In the genomic region with DNA sequence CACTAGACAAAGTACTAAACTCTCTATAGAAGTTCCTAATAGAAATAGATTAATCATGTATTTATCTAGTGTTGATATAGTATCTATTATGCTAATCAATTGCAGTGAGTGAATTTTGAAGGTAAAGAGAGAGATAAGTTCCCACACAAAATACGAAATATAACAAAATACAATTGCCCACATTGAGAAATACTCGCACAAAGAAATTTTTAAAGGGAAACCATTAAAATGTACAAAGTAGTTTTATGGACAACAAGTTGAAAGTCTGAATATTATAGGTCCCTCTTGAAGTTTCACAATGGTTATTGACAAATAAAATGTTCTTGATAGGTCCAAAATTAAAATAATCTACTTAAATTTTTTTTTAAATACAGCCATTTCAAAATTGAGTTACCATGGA, we compare ENCODE assay signal across 35 cellular contexts.
DNase-seq lines count a peak whose midpoint lies in the region; ATAC-seq, FAIRE-seq and TF ChIP-seq lines count a peak whose summit lies in the region.
"Had no signal": no experiment of that assay in that cellular context is flagged by ENCODE, and none has a peak within 500 bp of the region (broad histone marks: within the 10 kb centered on the region; RNA-seq: fewer than 3 reads in every experiment).

No MANE protein-coding gene starts in this region.

- TF ChIP-seq POLR2A in HepG2 (IDR thresholded peaks at IDR 0.05; ENCODE audit: insufficient read depth in 1 of 2, low read depth in 2 of 2, low read length in 2 of 2) = no peak
- no peak for TF ChIP-seq POLR2A in right lobe of liver (IDR thresholded peaks at IDR 0.05)
- no peak for TF ChIP-seq POLR2A in IMR-90 (IDR thresholded peaks at IDR 0.05; ENCODE audit: low read depth, low read length)
- TF ChIP-seq POLR2A in H1 (IDR thresholded peaks at IDR 0.05; ENCODE audit: control extremely low read depth in 1 of 2, low read depth in 2 of 2, low read length in 2 of 2) = no peak

- H4K5ac ChIP-seq in IMR-90 (ENCODE audit: low read depth, low read length) = no peak overlapping the region
- H4K5ac ChIP-seq in H1 (ENCODE audit: insufficient read length, low read depth, low read length) = no peak overlapping the region

- H3K9ac ChIP-seq in HepG2 (ENCODE audit: insufficient read depth, low read depth, low read length) = no peak overlapping the region
- no peak overlapping the region for H3K9ac ChIP-seq in IMR-90 (ENCODE audit: low read depth, low read length)
- no peak overlapping the region for H3K9ac ChIP-seq in PC-3 (ENCODE audit: low read length)
- no peak overlapping the region for H3K9ac ChIP-seq in H1 (replicated peaks in 1 of 4; ENCODE audit: extremely low read depth in 1 of 4, low read depth in 3 of 4, low read length in 3 of 4)
- H3K9ac ChIP-seq: BLaER1; BLaER1 treated with 17β-estradiol and CSF1 and Interleukin-3, amounts not matched to agents 10 nM and 100 nM had no signal

- H3K23ac ChIP-seq in IMR-90 (ENCODE audit: low read depth, low read length) (no peak overlapping the region), H1 (ENCODE audit: insufficient read length) (no peak overlapping the region)

- dilution Hi-C loops in IMR-90 (cut with HindIII; ENCODE audit: low sequenced_read_pairs, unreplicated experiment) = no loop called here

- H3K79me2 ChIP-seq in HepG2 (ENCODE audit: insufficient read depth, low read length) (no peaks in the 10 kb centered on the region), PC-3 (ENCODE audit: low read length) (no peaks in the 10 kb centered on the region), H1 (ENCODE audit: control insufficient read depth in 1 of 2, insufficient read depth in 2 of 2, low read length in 2 of 2) (no peaks in the 10 kb centered on the region)

- no peak overlapping the region for H2BK5ac ChIP-seq in IMR-90 (ENCODE audit: low read depth, low read length, poor library complexity, severe bottlenecking)
- H2BK5ac ChIP-seq in H1 (ENCODE audit: low read depth, low read length) = no peak overlapping the region

- H3K4ac ChIP-seq in IMR-90 (ENCODE audit: low read depth, low read length) (no peak overlapping the region), H1 (replicated peaks; ENCODE audit: insufficient read length, low read depth, low read length) (no peak overlapping the region)

- H2AK5ac ChIP-seq in IMR-90 (ENCODE audit: low read depth, low read length) (no peak overlapping the region), H1 (ENCODE audit: low read depth, low read length) (no peak overlapping the region)

- 40% methylated on average over 2 of the region's 2 CpGs for WGBS in HepG2 (ENCODE audit: low lambda C conversion rate)
- 46% methylated on average over 2 of the region's 2 CpGs for WGBS in right lobe of liver (ENCODE audit: insufficient coverage, low coverage, low lambda C conversion rate, missing lambda C conversion rate)
- no CpG with 5 or more reads among the region's 2 CpGs for WGBS in IMR-90 (ENCODE audit: extremely low coverage in 2 of 2, insufficient read length in 1 of 2), 2 experiments
- WGBS in H1 (ENCODE audit: extremely low coverage in 1 of 2, insufficient coverage in 1 of 2, insufficient read length in 1 of 2, insufficient replicate concordance in 2 of 2, low coverage in 1 of 2, low lambda C conversion rate in 2 of 2, missing lambda C conversion rate in 1 of 2), 2 experiments = 44% methylated on average over 2 of the region's 2 CpGs; no CpG with 5 or more reads in 1 of the 2 experiments

- H2BK15ac ChIP-seq in IMR-90 (ENCODE audit: low read depth, low read length) (no peak overlapping the region), H1 (ENCODE audit: low read length) (no peak overlapping the region)

- in situ Hi-C loops in HepG2 (cut with HindIII; ENCODE audit: extremely low pct_ligation_motif_present, low pct_unique_long_range_greater_than_20kb) = no loop called here
- in situ Hi-C loops in IMR-90 (cut with MboI; ENCODE audit: low sequenced_read_pairs) = no loop called here

- H2AFZ ChIP-seq in HepG2 (ENCODE audit: low read length) (no peak overlapping the region), IMR-90 (replicated peaks; ENCODE audit: low read length, poor library complexity) (no peak overlapping the region), PC-3 (ENCODE audit: low read length) (no peak overlapping the region), H1 (ENCODE audit: low read length) (no peak overlapping the region)

- H3K4me1 ChIP-seq in HepG2 (ENCODE audit: insufficient read depth, low read length) (no peaks in the 10 kb centered on the region), right lobe of liver (no peaks in the 10 kb centered on the region), IMR-90 (ENCODE audit: control insufficient read depth, insufficient read depth, low read length) (no peaks in the 10 kb centered on the region), PC-3 (ENCODE audit: insufficient read depth, low read length) (peaks cover 37% of the 10 kb centered on the region), H1 (replicated peaks in 1 of 4; ENCODE audit: control insufficient read depth in 3 of 4, insufficient read depth in 4 of 4, low read length in 3 of 4) (no peaks in the 10 kb centered on the region)
- H3K4me1 ChIP-seq: A549; BE2C; BLaER1; BLaER1 treated with 17β-estradiol and CSF1 and Interleukin-3, amounts not matched to agents 10 nM and 100 nM; Caco-2 had no signal

- TF ChIP-seq RAD21 in HepG2 (CRISPR knock-in tag; IDR thresholded peaks at IDR 0.05) (no peak), IMR-90 (IDR thresholded peaks at IDR 0.05; ENCODE audit: low read length) (no peak), H1 (IDR thresholded peaks at IDR 0.05 in 1 of 2, conservative IDR thresholded peaks at IDR 0.05 in 1 of 2; ENCODE audit: low read depth in 2 of 2, low read length in 2 of 2) (no peak)

- H3K79me1 ChIP-seq in IMR-90 (ENCODE audit: low read depth in 1 of 2, low read length in 2 of 2) (no peaks in the 10 kb centered on the region), H1 (ENCODE audit: low read depth, low read length) (no peaks in the 10 kb centered on the region)

- no peak overlapping the region for H3K56ac ChIP-seq in IMR-90 (ENCODE audit: extremely low read depth, insufficient read depth, low read length)
- no peak overlapping the region for H3K56ac ChIP-seq in H1 (replicated peaks; ENCODE audit: insufficient read length, low read depth, low read length)

- FAIRE-seq in HepG2 (lab: Jason Lieb, UNC) = no peak
- no peak for FAIRE-seq in H1 (lab: Jason Lieb, UNC)
- FAIRE-seq: A204.1, A549, D721Med had no signal

- H3K9me1 ChIP-seq in IMR-90 (ENCODE audit: insufficient read depth, low read length) = no peaks in the 10 kb centered on the region

- H4K20me1 ChIP-seq in HepG2 (ENCODE audit: insufficient read depth, low read length) (no peaks in the 10 kb centered on the region), IMR-90 (ENCODE audit: insufficient read depth, low read length) (no peaks in the 10 kb centered on the region), PC-3 (ENCODE audit: low read length) (no peaks in the 10 kb centered on the region), H1 (replicated peaks in 1 of 2; ENCODE audit: control insufficient read depth in 1 of 2, insufficient read depth in 2 of 2, low read length in 2 of 2) (no peaks in the 10 kb centered on the region)
- H4K20me1 ChIP-seq: BLaER1; BLaER1 treated with 17β-estradiol and CSF1 and Interleukin-3, amounts not matched to agents 10 nM and 100 nM had no signal

- DNase-seq in HepG2 (ENCODE audit: low spot score) (no peak), right lobe of liver (no peak), IMR-90 (no peak), PC-3 (no peak), H1 (ENCODE audit: low read depth in 1 of 2, low spot score in 2 of 2) (no peak), NOMO-1 treated with dmso at 0.1 percent for 144 hours (lab: John Stamatoyannopoulos, UW; ENCODE audit: unreplicated experiment) (no peak), D341Med (ENCODE audit: low spot score) (no peak), AG20443 (ENCODE audit: low spot score) (no peak)
- DNase-seq: 8988T; ACHN; AML-193; BE2C; C1 segment of cervical spinal cord; Caco-2; Calu3; CD4-positive, alpha-beta memory T cell; CD4-positive, alpha-beta T cell; CD4-positive, CD25-positive, alpha-beta regulatory T cell; CD8-positive, alpha-beta memory T cell; CD8-positive, alpha-beta T cell; COR-L47; DMS 273 treated with DMSO at 0.1 percent for 48 hours; DMS153; DMS53; DMS79; DMS79 treated with DMSO at 0.1 percent for 48 hours; DND-41; EL had no signal

- no peaks in the 10 kb centered on the region for H3F3A ChIP-seq in PC-3 (ENCODE audit: low read length, unreplicated experiment)

- no peak overlapping the region for H2AK9ac ChIP-seq in IMR-90 (replicated peaks; ENCODE audit: low read depth, low read length, poor library complexity)

- H3K27me3 ChIP-seq in HepG2 (ENCODE audit: control insufficient read depth in 1 of 2, insufficient read depth in 2 of 2, low read length in 2 of 2) (no peaks in the 10 kb centered on the region; a peak in 1 of 5 replicates), right lobe of liver (no peaks in the 10 kb centered on the region), IMR-90 (ENCODE audit: control insufficient read depth, insufficient read depth, low read length) (no peaks in the 10 kb centered on the region), PC-3 (ENCODE audit: low read length) (no peaks in the 10 kb centered on the region), H1 (replicated peaks in 1 of 4; ENCODE audit: control insufficient read depth in 3 of 4, extremely low read depth in 1 of 4, insufficient read depth in 3 of 4, low read length in 3 of 4) (no peaks in the 10 kb centered on the region)
- H3K27me3 ChIP-seq: BE2C; BLaER1; BLaER1 treated with 17β-estradiol and CSF1 and Interleukin-3, amounts not matched to agents 10 nM and 100 nM had no signal

- no peak overlapping the region for H4K8ac ChIP-seq in IMR-90 (ENCODE audit: low read depth in 2 of 2, low read length in 2 of 2)
- H4K8ac ChIP-seq in H1 (ENCODE audit: extremely low read depth, insufficient read depth, low read length) = no peak overlapping the region

- H3K9me3 ChIP-seq in HepG2 (ENCODE audit: low read length) (peaks cover 71% of the 10 kb centered on the region), right lobe of liver (no peaks in the 10 kb centered on the region), IMR-90 (ENCODE audit: control insufficient read depth, insufficient read depth, low read length) (peaks cover 3% of the 10 kb centered on the region), PC-3 (ENCODE audit: low read length) (no peaks in the 10 kb centered on the region), H1 (ENCODE audit: insufficient read depth in 2 of 2, low read depth in 1 of 2, low read length in 1 of 2) (no peaks in the 10 kb centered on the region)
- H3K9me3 ChIP-seq: A549; BE2C; BLaER1; BLaER1 treated with 17β-estradiol and CSF1 and Interleukin-3, amounts not matched to agents 10 nM and 100 nM; Caco-2 had no signal

- CTCF ChIA-PET in HepG2 (lab: Yijun Ruan, JAX; ENCODE audit: low intra/inter-chr PET ratio, low total read pairs) = no interaction called here
- CTCF ChIA-PET in IMR-90 (lab: Yijun Ruan, JAX) = no interaction called here
- CTCF ChIA-PET in PC-3 (lab: Charles Lee) = no interaction called here
- CTCF ChIA-PET in H1 (lab: Charles Lee; ENCODE audit: partially characterized antibody) = no interaction called here

- BruUV-seq in HepG2 (replicated peaks; lab: Mats Ljungman, UMichigan) (no TSS peak), IMR-90 (replicated peaks; lab: Mats Ljungman, UMichigan) (no TSS peak), PC-3 (replicated peaks; lab: Mats Ljungman, UMichigan) (no TSS peak)

- no peak overlapping the region for H2BK12ac ChIP-seq in H1 (ENCODE audit: low read depth, low read length)

- H3K18ac ChIP-seq in IMR-90 (ENCODE audit: low read depth, low read length) (no peak overlapping the region), H1 (ENCODE audit: extremely low read depth, low read length) (no peak overlapping the region)

- H2BK120ac ChIP-seq in IMR-90 (ENCODE audit: low read depth, low read length) (no peak overlapping the region), H1 (replicated peaks; ENCODE audit: low read depth, low read length) (no peak overlapping the region)

- H2BK20ac ChIP-seq in IMR-90 (ENCODE audit: low read depth, low read length) = no peak overlapping the region
- no peak overlapping the region for H2BK20ac ChIP-seq in H1 (ENCODE audit: low read length)

- POLR2A ChIA-PET in HepG2 (lab: Yijun Ruan, JAX) = no interaction called here
- POLR2A ChIA-PET in IMR-90 (lab: Charles Lee; ENCODE audit: unreplicated experiment) = no interaction called here
- POLR2A ChIA-PET in PC-3 (lab: Charles Lee; ENCODE audit: unreplicated experiment) = no interaction called here
- POLR2A ChIA-PET in H1 (lab: Charles Lee; ENCODE audit: partially characterized antibody) = no interaction called here

- no peak overlapping the region for H3K27ac ChIP-seq in HepG2 (ENCODE audit: extremely low read length, insufficient read depth, low read length)
- no peak overlapping the region for H3K27ac ChIP-seq in right lobe of liver
- H3K27ac ChIP-seq in IMR-90 (ENCODE audit: insufficient read depth, low read length) = no peak overlapping the region
- H3K27ac ChIP-seq in PC-3 (ENCODE audit: low read length) = peak overlapping the region; percentile 47
- no peak overlapping the region for H3K27ac ChIP-seq in H1 (ENCODE audit: low read depth, low read length)
- H3K27ac ChIP-seq: 22Rv1; A549; BLaER1; BLaER1 treated with 17β-estradiol and CSF1 and Interleukin-3, amounts not matched to agents 10 nM and 100 nM; C4-2B had no signal

- TF ChIP-seq EP300 in HepG2 (IDR thresholded peaks at IDR 0.05; ENCODE audit: low read depth in 2 of 2, low read length in 2 of 2) = no peak
- TF ChIP-seq EP300 in HepG2 (CRISPR knock-in tag; IDR thresholded peaks at IDR 0.05; ENCODE audit: borderline replicate concordance) = no peak
- TF ChIP-seq EP300 in H1 (IDR thresholded peaks at IDR 0.05; ENCODE audit: borderline replicate concordance in 1 of 2, low read depth in 2 of 2, low read length in 2 of 2) = no peak

- no peaks in the 10 kb centered on the region for H3K23me2 ChIP-seq in H1 (ENCODE audit: low read depth, low read length)

- H3K4me2 ChIP-seq in HepG2 (ENCODE audit: low read depth, low read length) = no peak overlapping the region
- no peak overlapping the region for H3K4me2 ChIP-seq in IMR-90 (ENCODE audit: low read depth, low read length)
- peak overlapping the region; percentile 65 for H3K4me2 ChIP-seq in PC-3 (ENCODE audit: low read length)
- H3K4me2 ChIP-seq in H1 (ENCODE audit: insufficient read depth in 1 of 2, low read depth in 2 of 2, low read length in 2 of 2) = no peak overlapping the region
- H3K4me2 ChIP-seq: A549; BLaER1; BLaER1 treated with 17β-estradiol and CSF1 and Interleukin-3, amounts not matched to agents 10 nM and 100 nM had no signal

- H4K91ac ChIP-seq in IMR-90 (ENCODE audit: insufficient read depth, low read depth, low read length) (no peak overlapping the region), H1 (replicated peaks; ENCODE audit: insufficient read length, low read length) (no peak overlapping the region)

- H3K14ac ChIP-seq in IMR-90 (replicated peaks; ENCODE audit: low read depth, low read length) (no peak overlapping the region), H1 (ENCODE audit: insufficient read length) (no peak overlapping the region)

- no peak for ATAC-seq in HepG2
- no peak for ATAC-seq in right lobe of liver
- no peak for ATAC-seq in IMR-90 (ENCODE audit: low read depth)
- no peak for ATAC-seq in PC-3
- ATAC-seq: A549; CD8-positive, alpha-beta T cell had no signal

- H3K4me3 ChIP-seq in HepG2 (replicated peaks in 1 of 3; ENCODE audit: insufficient read depth in 1 of 3, low read depth in 2 of 3, low read length in 3 of 3) (no peak overlapping the region), right lobe of liver (no peak overlapping the region), IMR-90 (ENCODE audit: insufficient read depth, low read depth, low read length) (no peak overlapping the region), PC-3 (ENCODE audit: low read length) (no peak overlapping the region), H1 (ENCODE audit: extremely low read depth in 1 of 4, insufficient read depth in 2 of 4, low read depth in 3 of 4, low read length in 4 of 4) (no peak overlapping the region)
- H3K4me3 ChIP-seq: A549; BLaER1; BLaER1 treated with 17β-estradiol and CSF1 and Interleukin-3, amounts not matched to agents 10 nM and 100 nM had no signal

- H3K36me3 ChIP-seq in HepG2 (replicated peaks in 1 of 2; ENCODE audit: control insufficient read depth in 1 of 2, insufficient read depth in 2 of 2, low read length in 2 of 2) (no peaks in the 10 kb centered on the region), right lobe of liver (no peaks in the 10 kb centered on the region), IMR-90 (ENCODE audit: control insufficient read depth, insufficient read depth, low read length) (no peaks in the 10 kb centered on the region), PC-3 (ENCODE audit: low read depth, low read length) (no peaks in the 10 kb centered on the region), H1 (ENCODE audit: control insufficient read depth in 2 of 4, insufficient read depth in 4 of 4, low read length in 3 of 4) (no peaks in the 10 kb centered on the region)
- H3K36me3 ChIP-seq: BE2C; BLaER1; BLaER1 treated with 17β-estradiol and CSF1 and Interleukin-3, amounts not matched to agents 10 nM and 100 nM had no signal

- TF ChIP-seq CTCF in HepG2 (CRISPR knock-in tag; IDR thresholded peaks at IDR 0.05) (no peak), right lobe of liver (IDR thresholded peaks at IDR 0.05) (no peak), IMR-90 (conservative IDR thresholded peaks at IDR 0.05; ENCODE audit: low read depth, low read length) (no peak), PC-3 (conservative IDR thresholded peaks at IDR 0.05; ENCODE audit: low read depth, low read length) (no peak), H1 (IDR thresholded peaks at IDR 0.05; ENCODE audit: control extremely low read depth in 1 of 3, insufficient read depth in 1 of 3, low read depth in 1 of 3, low read length in 3 of 3) (no peak)

- no peaks in the 10 kb centered on the region for H3K9me2 ChIP-seq in PC-3 (replicated peaks; ENCODE audit: low read length)

- intact Hi-C loops in HepG2 (cut with micrococcal nuclease; ENCODE audit: unreplicated experiment) = no loop called here
- intact Hi-C loops in right lobe of liver (cut with DNase I) = no loop called here
- intact Hi-C loops in IMR-90 (cut with micrococcal nuclease) = no loop called here
- intact Hi-C loops in PC-3 (cut with micrococcal nuclease) = no loop called here
